8 cellular contexts compared by ENCODE assay signal in genomic region chr1:16243936-16244649, GRCh38. TPM values are rescaled to one million over a fixed set of nuclear protein-coding genes. Genes with fewer than 3 reads are reported as not detected.
DNase-seq lines count a peak whose midpoint lies in the region; ATAC-seq and TF ChIP-seq lines count a peak whose summit lies in the region.

No MANE protein-coding gene starts in this region.

- peaks cover 11% of the 10 kb centered on the region for H3K36me3 Mint-ChIP-seq in CD4-positive, alpha-beta T cell (ENCODE audit: low read depth)
- H3K36me3 Mint-ChIP-seq in activated CD4-positive, alpha-beta memory T cell treated with anti-CD3 and anti-CD28 coated beads for 36 hours, result no peaks in the 10 kb centered on the region

- CTCF ChIA-PET in CD4-positive, alpha-beta T cell (lab: Charles Lee), result interaction anchor here (0.5 to 3.3 kb wide), 9 partner anchors 9 to 255 kb away, joined by 3 to 17 read pairs (median 6); no protein-coding TSS in a partner anchor
- CTCF ChIA-PET in activated CD4-positive, alpha-beta memory T cell treated with anti-CD3 and anti-CD28 coated beads for 36 hours (lab: Charles Lee), result interaction anchor here (0.6 to 5.4 kb wide), 25 partner anchors 8 to 494 kb away, joined by 3 to 66 read pairs (median 4); partner anchors contain the start of gene FAM131C

- H2BK5ac ChIP-seq in mesendoderm (ENCODE audit: low read length), result no peak overlapping the region

- no peaks in the 10 kb centered on the region for H3K79me1 ChIP-seq in mesendoderm (ENCODE audit: low read length)

- no peak overlapping the region for H3K27ac Mint-ChIP-seq in CD4-positive, alpha-beta T cell
- no peak overlapping the region for H3K27ac Mint-ChIP-seq in activated CD4-positive, alpha-beta memory T cell treated with anti-CD3 and anti-CD28 coated beads for 36 hours

- TF ChIP-seq CTCF in CD4-positive, alpha-beta T cell (IDR thresholded peaks at IDR 0.05), result peak; percentile 78

- no peak overlapping the region for H4K5ac ChIP-seq in mesendoderm (ENCODE audit: low read length)

- H3K18ac ChIP-seq in mesendoderm (ENCODE audit: low read length), result no peak overlapping the region

- no peak overlapping the region for H3K4ac ChIP-seq in mesendoderm (ENCODE audit: low read depth, low read length)

- H3K9me3 ChIP-seq in CD4-positive, alpha-beta T cell (ENCODE audit: control insufficient read depth, low read length), result no peaks in the 10 kb centered on the region

- POLR2A ChIA-PET in CD4-positive, alpha-beta T cell (lab: Charles Lee), result interaction anchor here (1.1 to 1.6 kb wide), 2 partner anchors 119 to 165 kb away, joined by 3 to 5 read pairs; no protein-coding TSS in a partner anchor
- POLR2A ChIA-PET in activated CD4-positive, alpha-beta memory T cell treated with anti-CD3 and anti-CD28 coated beads for 36 hours (lab: Charles Lee), result no interaction called here

- intact Hi-C loops in CD4-positive, alpha-beta T cell (cut with DNase I, micrococcal nuclease), result loop anchor here (1.0 to 2.0 kb wide), 6 partner anchors 37 to 235 kb away; no protein-coding TSS in a partner anchor
- intact Hi-C loops in activated CD4-positive, alpha-beta memory T cell treated with anti-CD3 and anti-CD28 coated beads for 36 hours (cut with micrococcal nuclease), result loop anchor here (1.0 kb wide), 2 partner anchors 38 to 165 kb away; no protein-coding TSS in a partner anchor

- no peak overlapping the region for H2BK120ac ChIP-seq in mesendoderm (ENCODE audit: low read depth, low read length)

- no peak overlapping the region for H3K4me3 Mint-ChIP-seq in CD4-positive, alpha-beta T cell
- H3K4me3 Mint-ChIP-seq in activated CD4-positive, alpha-beta memory T cell treated with anti-CD3 and anti-CD28 coated beads for 36 hours, result no peak overlapping the region

- no peak overlapping the region for H4K8ac ChIP-seq in mesendoderm (ENCODE audit: low read depth, low read length)

- peaks cover 12% of the 10 kb centered on the region for H3K4me1 Mint-ChIP-seq in CD4-positive, alpha-beta T cell (ENCODE audit: low read depth)
- peaks cover 8% of the 10 kb centered on the region for H3K4me1 Mint-ChIP-seq in activated CD4-positive, alpha-beta memory T cell treated with anti-CD3 and anti-CD28 coated beads for 36 hours (ENCODE audit: low read depth)

- no peak overlapping the region for H3K4me2 ChIP-seq in mesendoderm (ENCODE audit: low read length)

- no peaks in the 10 kb centered on the region for H3K79me2 ChIP-seq in mesendoderm (ENCODE audit: control insufficient read depth, insufficient read depth, low read length)

- no peak overlapping the region for H3K27ac ChIP-seq in CD4-positive, alpha-beta T cell (ENCODE audit: low read depth, low read length)
- no peak overlapping the region for H3K27ac ChIP-seq in mesendoderm (ENCODE audit: low read depth, low read length)

- peak; percentile 98 for ATAC-seq in CD4-positive, alpha-beta T cell (ENCODE audit: poor library complexity)
- ATAC-seq in HG03432 (IDR thresholded peaks at IDR 0.05; ENCODE audit: unreplicated experiment) (peak; percentile 43), HG03280 (IDR thresholded peaks at IDR 0.05; ENCODE audit: unreplicated experiment) (no peak)

- no peak overlapping the region for H3K23ac ChIP-seq in mesendoderm (ENCODE audit: low read length)

- peak; percentile 64 to 77 (median 68) for DNase-seq in CD4-positive, alpha-beta T cell
- DNase-seq in NCI-H82 treated with DMSO at 0.1 percent for 48 hours (lab: John Stamatoyannopoulos, UW; ENCODE audit: unreplicated experiment) (peak; percentile 66), mesendoderm (peak; percentile 90)
- peak; percentile 86 for DNase-seq in activated CD4-positive, alpha-beta memory T cell treated with anti-CD3 and anti-CD28 coated beads for 36 hours
- peak; percentile 66 for DNase-seq in effector CD4-positive, alpha-beta T cell
- DNase-seq in stimulated activated CD8-positive, alpha-beta memory T cell treated with anti-CD3 and anti-CD28 coated beads, Interleukin-15, amount 100 ng/mL, for 4 hours (ENCODE audit: low read depth in 2 of 2), result peak; percentile 36 to 54

- peak overlapping the region; percentile 65 for H3K56ac ChIP-seq in mesendoderm (ENCODE audit: low read length)

- no peaks in the 10 kb centered on the region for H3K9me3 Mint-ChIP-seq in CD4-positive, alpha-beta T cell
- H3K9me3 Mint-ChIP-seq in activated CD4-positive, alpha-beta memory T cell treated with anti-CD3 and anti-CD28 coated beads for 36 hours, result no peaks in the 10 kb centered on the region

- WGBS in mesendoderm (ENCODE audit: extremely low coverage, insufficient coverage, low lambda C conversion rate), result no CpG with 5 or more reads among the region's 8 CpGs

- H2BK15ac ChIP-seq in mesendoderm (replicated peaks; ENCODE audit: low read depth), result no peak overlapping the region

- H2AK5ac ChIP-seq in mesendoderm (ENCODE audit: low read length), result no peak overlapping the region

- no peaks in the 10 kb centered on the region for H3K27me3 Mint-ChIP-seq in CD4-positive, alpha-beta T cell
- no peaks in the 10 kb centered on the region for H3K27me3 Mint-ChIP-seq in activated CD4-positive, alpha-beta memory T cell treated with anti-CD3 and anti-CD28 coated beads for 36 hours

- H3K4me1 ChIP-seq in mesendoderm (ENCODE audit: control insufficient read depth, low read depth, low read length), result no peaks in the 10 kb centered on the region

- H3K36me3 ChIP-seq in mesendoderm (ENCODE audit: control insufficient read depth, insufficient read depth, low read length), result no peaks in the 10 kb centered on the region

- no peaks in the 10 kb centered on the region for H3K27me3 ChIP-seq in CD4-positive, alpha-beta T cell (ENCODE audit: control insufficient read depth, insufficient read depth, low read length)
- no peaks in the 10 kb centered on the region for H3K27me3 ChIP-seq in mesendoderm (ENCODE audit: insufficient read depth, low read length, poor library complexity)

- peak overlapping the region; percentile 50 for H3K9ac ChIP-seq in mesendoderm (ENCODE audit: low read length)

- H3K4me3 ChIP-seq in mesendoderm (ENCODE audit: low read length), result no peak overlapping the region

RNA-seq across cellular contexts. Expression of gene CPLANE2, which starts 7.1 kb away (rescaled TPM):
- total RNA-seq in CD4-positive, alpha-beta T cell, result 1 to 10 TPM; 5.3 to 8.4 TPM
- 1 to 10 TPM; 3.9 to 5.0 TPM for total RNA-seq in activated CD4-positive, alpha-beta memory T cell treated with anti-CD3 and anti-CD28 coated beads for 36 hours
- polyA plus RNA-seq in mesendoderm (2013, experiment 1 of 2), result 1.6 TPM
- 1.4 TPM for polyA plus RNA-seq in mesendoderm (2013, experiment 2 of 2)

RNA-seq across cellular contexts. Expression of gene ARHGEF19, which starts 31.6 kb away (rescaled TPM):
- 1 to 10 TPM; 3.8 to 5.8 TPM for total RNA-seq in CD4-positive, alpha-beta T cell
- total RNA-seq in activated CD4-positive, alpha-beta memory T cell treated with anti-CD3 and anti-CD28 coated beads for 36 hours, result 1 to 10 TPM; 7.0 to 7.1 TPM
- 27.7 TPM for polyA plus RNA-seq in mesendoderm (2013, experiment 1 of 2)
- 26.7 TPM for polyA plus RNA-seq in mesendoderm (2013, experiment 2 of 2)
